Comparison of ENCODE assay signal across 33 cellular contexts in genomic region chr1:186167096-186167668, GRCh38.
"Had no signal": no experiment of that assay in that cellular context is flagged by ENCODE, and none has a peak within 500 bp of the region (broad histone marks: within the 10 kb centered on the region; RNA-seq: fewer than 3 reads in every experiment).

No MANE protein-coding gene starts in this region.

- H3K36me3 ChIP-seq: adrenal gland, brain microvascular endothelial cell, breast epithelium had no signal

- H3K4me1 ChIP-seq: adrenal gland, ascending aorta, body of pancreas, breast epithelium had no signal

- DNase-seq: activated effector memory CD4-positive, alpha-beta T cell treated with anti-CD3 and anti-CD28 coated beads, Interleukin-2, amount 50 U/mL, for 16 hours; activated effector memory CD4-positive, alpha-beta T cell treated with Interleukin-2 at 50 U/mL for 16 hours; activated gamma-delta T cell; activated gamma-delta T cell treated with Interleukin-2 at 50 U/mL for 16 hours; activated naive CD4-positive, alpha-beta T cell; activated naive CD4-positive, alpha-beta T cell treated with anti-CD3 and anti-CD28 coated beads for 36 hours; activated naive CD4-positive, alpha-beta T cell treated with anti-CD3 and anti-CD28 coated beads, Interleukin-2, amount 10 ng/mL, durations not matched to agents 7 days and 5 days; activated naive CD4-positive, alpha-beta T cell treated with anti-CD3 and anti-CD28 coated beads, Interleukin-2, amount 50 U/mL, for 16 hours; activated naive CD4-positive, alpha-beta T cell treated with Interleukin-2 at 50 U/mL for 16 hours; activated naive CD8-positive, alpha-beta T cell treated with anti-CD3 and anti-CD28 coated beads for 36 hours; activated naive CD8-positive, alpha-beta T cell treated with anti-CD3 and anti-CD28 coated beads, Interleukin-2, amount 10 ng/mL, durations not matched to agents 7 days and 5 days; activated naive CD8-positive, alpha-beta T cell treated with anti-CD3 and anti-CD28 coated beads, Interleukin-2, amount 50 U/mL, for 24 hours; activated T-cell treated with anti-CD3 and anti-CD28 coated beads, Interleukin-2, amount 50 U/mL, for 24 hours; activated T-cell treated with anti-CD3 and anti-CD28 coated beads, Interleukin-2, amount 50 U/mL, for 4 hours; activated T-cell treated with anti-CD3 and anti-CD28 coated beads, Interleukin-2, amount 50 U/mL, for 48 hours; activated T-cell treated with anti-CD3 and anti-CD28 coated beads, Interleukin-2, amount 50 U/mL, for 72 hours; adrenal gland; amniotic stem cell; amygdala; anterior cingulate cortex; aorta; body of pancreas; brain microvascular endothelial cell; caudate nucleus; central memory CD4-positive, alpha-beta T cell; cerebellar nuclear complex had no signal

- H3K9me3 ChIP-seq: adrenal gland, ascending aorta, body of pancreas, breast epithelium had no signal

- ATAC-seq: activated naive CD4-positive, alpha-beta T cell treated with anti-CD3 and anti-CD28 coated beads, Interleukin-2, amount 50 U/mL, for 72 hours; activated naive CD8-positive, alpha-beta T cell treated with anti-CD3 and anti-CD28 coated beads, Interleukin-2, amount 50 U/mL, for 24 hours; activated T-cell treated with anti-CD3 and anti-CD28 coated beads, Interleukin-2, amount 50 U/mL, for 4 hours; activated T-cell treated with anti-CD3 and anti-CD28 coated beads, Interleukin-2, amount 50 U/mL, for 72 hours; activated T-helper 17 cell treated with anti-CD3 and anti-CD28 coated beads, Interleukin-2, amount 50 U/mL, for 72 hours; body of pancreas had no signal

- H3K4me3 ChIP-seq: adrenal gland, ascending aorta, body of pancreas, breast epithelium, cardiac muscle cell had no signal

- H3K27me3 ChIP-seq: adrenal gland, ascending aorta, body of pancreas, brain microvascular endothelial cell, breast epithelium, cardiac muscle cell had no signal

- FAIRE-seq: astrocyte, bronchial epithelial cell had no signal

- H3K27ac ChIP-seq: adrenal gland, ascending aorta, body of pancreas, brain microvascular endothelial cell, breast epithelium, cardiac muscle cell had no signal
